21 cellular contexts compared by ENCODE assay signal in the genomic region with DNA sequence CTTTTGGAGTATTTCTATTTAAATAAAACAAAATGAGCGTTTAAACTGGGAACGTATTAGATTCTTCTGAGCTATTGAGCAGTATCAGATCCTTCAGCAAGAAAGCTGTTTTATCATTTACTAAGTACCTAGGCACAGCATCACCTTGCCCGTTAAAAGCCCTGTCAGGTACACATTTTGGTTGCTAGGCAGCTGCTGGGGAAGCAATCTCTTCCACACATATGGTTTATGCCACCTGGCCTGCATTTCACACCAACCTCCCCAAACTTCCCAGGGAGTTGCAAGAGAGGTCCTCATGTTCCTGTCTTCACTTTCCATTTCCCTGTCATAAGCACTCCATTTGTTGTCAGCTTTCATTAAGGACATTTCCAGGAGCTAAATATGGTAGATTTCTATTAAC.
DNase-seq lines count a peak whose midpoint lies in the region; ATAC-seq and FAIRE-seq lines count a peak whose summit lies in the region.
"Had no signal": no experiment of that assay in that cellular context is flagged by ENCODE, and none has a peak within 500 bp of the region (broad histone marks: within the 10 kb centered on the region; RNA-seq: fewer than 3 reads in every experiment).

No MANE protein-coding gene starts in this region.

- H3K9me3 Mint-ChIP-seq in stimulated activated memory B cell treated with anti-CD40 and anti-IgM and Interleukin-4, amounts not matched to agents 10 μg/mL and 1 μg/mL and 100 μg/mL, for 72 hours: no peaks in the 10 kb centered on the region
- H3K9me3 Mint-ChIP-seq: CD14-positive monocyte had no signal

- H3K27ac Mint-ChIP-seq in stimulated activated memory B cell treated with anti-CD40 and anti-IgM and Interleukin-4, amounts not matched to agents 10 μg/mL and 1 μg/mL and 100 μg/mL, for 72 hours: no peak overlapping the region
- H3K27ac Mint-ChIP-seq: B cell had no signal

- peak; percentile 97 for FAIRE-seq in islet of Langerhans (lab: Jason Lieb, UNC)
- FAIRE-seq: A549 had no signal

- no peak for ATAC-seq in stimulated activated memory B cell treated with anti-CD40 and anti-IgM and Interleukin-4, amounts not matched to agents 10 μg/mL and 1 μg/mL and 100 μg/mL, for 72 hours
- ATAC-seq: A549, Right ventricle myocardium inferior had no signal

- H3K36me3 Mint-ChIP-seq in stimulated activated memory B cell treated with anti-CD40 and anti-IgM and Interleukin-4, amounts not matched to agents 10 μg/mL and 1 μg/mL and 100 μg/mL, for 72 hours: no peaks in the 10 kb centered on the region

- H3K27me3 Mint-ChIP-seq in stimulated activated memory B cell treated with anti-CD40 and anti-IgM and Interleukin-4, amounts not matched to agents 10 μg/mL and 1 μg/mL and 100 μg/mL, for 72 hours: no peaks in the 10 kb centered on the region
- H3K27me3 Mint-ChIP-seq: B cell had no signal

- H3K4me1 Mint-ChIP-seq in stimulated activated memory B cell treated with anti-CD40 and anti-IgM and Interleukin-4, amounts not matched to agents 10 μg/mL and 1 μg/mL and 100 μg/mL, for 72 hours: peaks cover 7% of the 10 kb centered on the region

- peak; percentile 26 to 60 for DNase-seq in NCI-H524 (lab: John Stamatoyannopoulos, UW)
- no peak for DNase-seq in NCI-H524 treated with DMSO at 0.1 percent for 48 hours (lab: John Stamatoyannopoulos, UW)
- peak; percentile 28 for DNase-seq in NCI-H1105 treated with DMSO at 0.1 percent for 48 hours (lab: John Stamatoyannopoulos, UW)
- DNase-seq in NCI-H2171 (lab: John Stamatoyannopoulos, UW): peak; percentile 87
- no peak for DNase-seq in activated gamma-delta T cell treated with Interleukin-2 at 50 U/mL for 16 hours
- no peak for DNase-seq in middle frontal gyrus (ENCODE audit: extremely low spot score, low spot score)
- DNase-seq: EL; KBM-7; MM.1S; NCI-H1048; NCI-H187; NCI-H2107; NCI-H345; NK-92 treated with Interleukin-12 subunit alpha and Interleukin-12 subunit beta, amount 100 ng/mL, for 24 hours; Peyer's patch had no signal

- H3K4me3 Mint-ChIP-seq in stimulated activated memory B cell treated with anti-CD40 and anti-IgM and Interleukin-4, amounts not matched to agents 10 μg/mL and 1 μg/mL and 100 μg/mL, for 72 hours: no peak overlapping the region
- H3K4me3 Mint-ChIP-seq: B cell, CD14-positive monocyte had no signal

Comparison
In these comparisons a context has a peak if more than half of its experiments do, and no peak if none do; other contexts are left out.
1. DNase-seq: peak in NCI-H524 (2 of 2), NCI-H1105 treated with DMSO at 0.1 percent for 48 hours (single experiment) and NCI-H2171 (single experiment); none in NCI-H524 treated with DMSO at 0.1 percent for 48 hours (single experiment), activated gamma-delta T cell treated with Interleukin-2 at 50 U/mL for 16 hours (single experiment) and middle frontal gyrus (single experiment).